ENCODE assay signal across 7 cellular contexts in genomic region chr14:20986811-20987210, GRCh38.
A peak's percentile ranks its signal among the peaks of the same experiment; 100 is the strongest.
DNase-seq lines count a peak whose midpoint lies in the region; ATAC-seq lines count a peak whose summit lies in the region.
"Had no signal": no experiment of that assay in that cellular context is flagged by ENCODE, and none has a peak within 500 bp of the region (broad histone marks: within the 10 kb centered on the region; RNA-seq: fewer than 3 reads in every experiment).

No MANE protein-coding gene starts in this region.

- H3K4me3 ChIP-seq in ACC112 (ENCODE audit: low read depth, low read length): no peak overlapping the region

- peak; percentile 14 for DNase-seq in OCI-M1 (lab: John Stamatoyannopoulos, UW)
- DNase-seq in foreskin melanocyte: peak; percentile 67
- DNase-seq in NCI-H2107 (lab: John Stamatoyannopoulos, UW): no peak
- no peak for DNase-seq in effector CD8-positive, alpha-beta T cell (lab: John Stamatoyannopoulos, UW)
- DNase-seq: NCI-H1048 had no signal

- H3K27me3 ChIP-seq in ACC112 (ENCODE audit: insufficient read depth, low read length): peaks cover 4% of the 10 kb centered on the region; the same call in 1 of the 2 replicates

- H3K27ac ChIP-seq in ACC112 (ENCODE audit: low read depth, low read length): peak overlapping the region; percentile 54

- H3K4me1 ChIP-seq in ACC112 (ENCODE audit: control insufficient read depth, insufficient read depth, low read length, unreplicated experiment): peaks cover 27% of the 10 kb centered on the region

- ATAC-seq in GM18870 (IDR thresholded peaks at IDR 0.05; ENCODE audit: unreplicated experiment): no peak

- peaks cover 19% of the 10 kb centered on the region for H3K79me2 ChIP-seq in ACC112 (ENCODE audit: control insufficient read depth, insufficient read depth, low read length, unreplicated experiment)

- peak overlapping the region; percentile 1 for H2AFZ ChIP-seq in ACC112 (ENCODE audit: low read length, unreplicated experiment)

- H3K36me3 ChIP-seq in ACC112 (ENCODE audit: insufficient read depth, low read length): no peaks in the 10 kb centered on the region

Comparison
In these comparisons a context has a peak if more than half of its experiments do, and no peak if none do; other contexts are left out.
1. DNase-seq: peak in OCI-M1 (single experiment) and foreskin melanocyte (single experiment); none in NCI-H2107 (single experiment) and effector CD8-positive, alpha-beta T cell (single experiment).